19 cellular contexts compared by ENCODE assay signal in genomic region chr9:109297899-109298298, GRCh38. TPM values are rescaled to one million over a fixed set of nuclear protein-coding genes. Genes with fewer than 3 reads are reported as not detected.
A peak's percentile ranks its signal among the peaks of the same experiment; 100 is the strongest.
DNase-seq lines count a peak whose midpoint lies in the region; ATAC-seq and TF ChIP-seq lines count a peak whose summit lies in the region.
"Had no signal": no experiment of that assay in that cellular context is flagged by ENCODE, and none has a peak within 500 bp of the region (broad histone marks: within the 10 kb centered on the region; RNA-seq: fewer than 3 reads in every experiment).

No MANE protein-coding gene starts in this region.

- peaks cover 13 to 55% (median 18%) of the 10 kb centered on the region in 4 donors for H3K4me1 ChIP-seq in transverse colon
- H3K4me1 ChIP-seq: parathyroid adenoma had no signal

- H3K4me3 ChIP-seq in fibroblast of mammary gland (ENCODE audit: control insufficient read depth, low read depth, low read length) (no peak overlapping the region), transverse colon (no peak overlapping the region)
- H3K4me3 ChIP-seq: esophagus squamous epithelium had no signal

- ATAC-seq in activated naive CD4-positive, alpha-beta T cell treated with anti-CD3 and anti-CD28 coated beads, Interleukin-2, amount 50 U/mL, for 72 hours: peak; percentile 30 to 44
- ATAC-seq in GM21447 (IDR thresholded peaks at IDR 0.05; ENCODE audit: unreplicated experiment): no peak
- ATAC-seq in HG03439 (IDR thresholded peaks at IDR 0.05; ENCODE audit: unreplicated experiment): no peak
- ATAC-seq: activated T-helper 17 cell treated with anti-CD3 and anti-CD28 coated beads, Interleukin-2, amount 50 U/mL, for 72 hours; Panc1 had no signal

- TF ChIP-seq POLR2A in transverse colon (IDR thresholded peaks at IDR 0.05): no peak

- 7 to 15% methylated on average over 1 of the region's 1 CpG for WGBS in transverse colon (ENCODE audit: low coverage in 1 of 2), 2 donors

- no peak overlapping the region for H3K27ac Mint-ChIP-seq in activated naive CD4-positive, alpha-beta T cell treated with anti-CD3 and anti-CD28 coated beads, Interleukin-2, amount 50 U/mL, for 72 hours
- H3K27ac Mint-ChIP-seq: activated T-helper 17 cell treated with anti-CD3 and anti-CD28 coated beads, Interleukin-2, amount 50 U/mL, for 72 hours had no signal

- intact Hi-C loops in transverse colon (cut with DNase I; ENCODE audit: low total_unique reads): no loop called here

- H3K36me3 ChIP-seq in transverse colon: no peaks in the 10 kb centered on the region
- H3K36me3 ChIP-seq: esophagus squamous epithelium had no signal

- TF ChIP-seq EP300 in transverse colon (IDR thresholded peaks at IDR 0.05; ENCODE audit: low read depth): no peak

- TF ChIP-seq CTCF in fibroblast of mammary gland (conservative IDR thresholded peaks at IDR 0.05; ENCODE audit: control insufficient read depth, insufficient read depth, low read depth, low read length): no peak
- no peak for TF ChIP-seq CTCF in transverse colon (IDR thresholded peaks at IDR 0.05)

- in situ Hi-C loops in transverse colon (cut with MboI; ENCODE audit: low pct_ligation_motif_present in 1 of 4, low pct_unique_long_range_greater_than_20kb in 1 of 4, low sequenced_read_pairs in 3 of 4): no loop called here

- H3K9me3 Mint-ChIP-seq in activated naive CD4-positive, alpha-beta T cell treated with anti-CD3 and anti-CD28 coated beads, Interleukin-2, amount 50 U/mL, for 72 hours: peaks cover 0 to 4% of the 10 kb centered on the region in 2 donors
- H3K9me3 Mint-ChIP-seq: activated T-helper 17 cell treated with anti-CD3 and anti-CD28 coated beads, Interleukin-2, amount 50 U/mL, for 72 hours had no signal

- H3K27me3 ChIP-seq in transverse colon: no peaks in the 10 kb centered on the region

- H3K36me3 Mint-ChIP-seq in activated naive CD4-positive, alpha-beta T cell treated with anti-CD3 and anti-CD28 coated beads, Interleukin-2, amount 50 U/mL, for 72 hours: no peaks in the 10 kb centered on the region

- DNase-seq in activated naive CD4-positive, alpha-beta T cell treated with anti-CD3 and anti-CD28 coated beads, Interleukin-2, amount 50 U/mL, for 72 hours (ENCODE audit: low spot score in 2 of 2): no peak
- no peak for DNase-seq in activated naive CD4-positive, alpha-beta T cell (lab: John Stamatoyannopoulos, UW)
- DNase-seq in RKO (ENCODE audit: low spot score) (peak; percentile 35), fibroblast of mammary gland (ENCODE audit: low read depth) (peak; percentile 62), transverse colon (no peak)
- no peak for DNase-seq in stimulated activated CD4-positive, alpha-beta T cell treated with anti-CD3 and anti-CD28 coated beads, Interleukin-2, amount 100 ng/mL, for 48 hours
- DNase-seq: activated CD4-positive, alpha-beta T cell treated with anti-CD3 and anti-CD28 coated beads, Interleukin-2, amount 50 U/mL, for 1 hour; esophagus squamous epithelium; NCI-H2227 treated with DMSO at 0.1 percent for 48 hours; stimulated activated CD4-positive, alpha-beta T cell treated with anti-CD3 and anti-CD28 coated beads, Interleukin-15, amount 100 ng/mL, for 24 hours; T-helper 1 cell; trophoblast cell had no signal

- H3K27ac ChIP-seq in transverse colon: peak overlapping the region; percentile 53 to 70 (median 54)
- H3K27ac ChIP-seq: esophagus squamous epithelium, parathyroid adenoma had no signal

- no peaks in the 10 kb centered on the region for H3K9me3 ChIP-seq in transverse colon
- H3K9me3 ChIP-seq: esophagus squamous epithelium had no signal

RNA-seq across cellular contexts. Expression of gene EPB41L4B, which starts 23.0 kb away (rescaled TPM):
- under 1 TPM in 1 of 2 donors, not detected in 1; 0.51 TPM for total RNA-seq in activated naive CD4-positive, alpha-beta T cell treated with anti-CD3 and anti-CD28 coated beads, Interleukin-2, amount 50 U/mL, for 72 hours
- 100 to 1,000 TPM in 3 of 4 donors, 10 to 100 TPM in 1; 76.8 to 159 (median 110) TPM for total RNA-seq in transverse colon
- total RNA-seq: A673, mononuclear cell had no signal

Comparison
In these comparisons a context has a peak if more than half of its experiments do, and no peak if none do; other contexts are left out.
1. ATAC-seq: peak in activated naive CD4-positive, alpha-beta T cell treated with anti-CD3 and anti-CD28 coated beads, Interleukin-2, amount 50 U/mL, for 72 hours (2 of 2); none in GM21447 (single experiment) and HG03439 (single experiment).
2. DNase-seq: peak in RKO (single experiment) and fibroblast of mammary gland (single experiment); none in activated naive CD4-positive, alpha-beta T cell treated with anti-CD3 and anti-CD28 coated beads, Interleukin-2, amount 50 U/mL, for 72 hours (0 of 2), activated naive CD4-positive, alpha-beta T cell (0 of 4), transverse colon (single experiment) and stimulated activated CD4-positive, alpha-beta T cell treated with anti-CD3 and anti-CD28 coated beads, Interleukin-2, amount 100 ng/mL, for 48 hours (0 of 2).
3. RNA of gene EPB41L4B, which starts 23.0 kb away (total RNA-seq): 76.8 to 159 TPM in transverse colon; 0.51 TPM in activated naive CD4-positive, alpha-beta T cell treated with anti-CD3 and anti-CD28 coated beads, Interleukin-2, amount 50 U/mL, for 72 hours; every median in the first group is over 10 times any median in the second.